In the genomic region with DNA sequence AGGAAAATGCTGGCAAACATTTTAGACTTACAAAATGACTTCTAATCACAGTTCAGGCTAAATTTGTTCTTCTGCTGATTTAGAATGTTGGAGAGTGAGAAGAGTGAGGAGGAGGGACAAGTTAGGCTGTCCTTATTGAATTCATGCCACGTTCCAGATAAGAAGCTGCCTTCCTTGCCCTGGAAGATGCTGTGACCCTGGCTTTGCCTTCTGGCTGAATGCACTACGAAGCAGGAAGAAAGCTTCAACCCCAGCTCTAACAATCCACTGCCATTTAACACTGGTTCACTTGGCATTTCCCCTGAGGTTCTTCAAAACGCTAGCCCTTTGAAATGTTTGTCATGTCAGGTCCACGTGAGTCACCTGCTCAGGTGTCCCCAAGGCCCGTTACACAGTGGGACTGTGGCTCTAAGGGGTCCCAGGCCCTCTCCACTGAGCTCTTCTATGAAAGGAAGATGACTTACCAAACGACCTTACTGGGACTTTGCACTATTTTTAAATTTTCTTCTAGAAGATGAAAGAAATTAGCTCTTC, we compare ENCODE assay signal across 17 cellular contexts. TPM values are rescaled to one million over a fixed set of nuclear protein-coding genes. Genes with fewer than 3 reads are reported as not detected.
DNase-seq lines count a peak whose midpoint lies in the region; ATAC-seq lines count a peak whose summit lies in the region.
"Had no signal": no experiment of that assay in that cellular context is flagged by ENCODE, and none has a peak within 500 bp of the region (broad histone marks: within the 10 kb centered on the region; RNA-seq: fewer than 3 reads in every experiment).

No MANE protein-coding gene starts in this region.

- peak; percentile 46 for DNase-seq in activated CD8-positive, alpha-beta memory T cell treated with anti-CD3 and anti-CD28 coated beads, Interleukin-2, amount 50 U/mL, for 4 hours
- DNase-seq in activated CD8-positive, alpha-beta memory T cell treated with anti-CD3 and anti-CD28 coated beads for 24 hours, result no peak
- DNase-seq in T-helper 17 cell (no peak), NCI-H82 (lab: John Stamatoyannopoulos, UW) (no peak), EL (no peak)
- DNase-seq in stimulated activated CD4-positive, alpha-beta T cell treated with anti-CD3 and anti-CD28 coated beads, Interleukin-4, amount 100 ng/mL, for 4 hours, result peak; percentile 11 to 45
- DNase-seq: activated gamma-delta T cell, brain microvascular endothelial cell, DMS79, KG1, lower lobe of right lung, NCI-H1048, NCI-H2029 treated with DMSO at 0.1 percent for 48 hours, NCI-H446 treated with DMSO at 0.1 percent for 48 hours had no signal

- peak overlapping the region; percentile 100 for H3K27ac Mint-ChIP-seq in T-helper 17 cell
- H3K27ac Mint-ChIP-seq in activated naive CD4-positive, alpha-beta T cell treated with anti-CD3 and anti-CD28 coated beads, Interleukin-2, amount 50 U/mL, for 24 hours, result peak overlapping the region; percentile 97

- peaks cover 2% of the 10 kb centered on the region for H3K36me3 Mint-ChIP-seq in T-helper 17 cell (ENCODE audit: low read depth)
- H3K36me3 Mint-ChIP-seq in activated naive CD4-positive, alpha-beta T cell treated with anti-CD3 and anti-CD28 coated beads, Interleukin-2, amount 50 U/mL, for 24 hours, result peaks cover 18% of the 10 kb centered on the region

- peaks cover 64% of the 10 kb centered on the region for H3K4me1 Mint-ChIP-seq in T-helper 17 cell
- H3K4me1 Mint-ChIP-seq in activated naive CD4-positive, alpha-beta T cell treated with anti-CD3 and anti-CD28 coated beads, Interleukin-2, amount 50 U/mL, for 24 hours, result peaks cover 97% of the 10 kb centered on the region

- H3K4me3 Mint-ChIP-seq in T-helper 17 cell, result peak overlapping the region; percentile 62
- peak overlapping the region; percentile 63 for H3K4me3 Mint-ChIP-seq in activated naive CD4-positive, alpha-beta T cell treated with anti-CD3 and anti-CD28 coated beads, Interleukin-2, amount 50 U/mL, for 24 hours

- H3K27me3 Mint-ChIP-seq in T-helper 17 cell, result no peaks in the 10 kb centered on the region
- H3K27me3 Mint-ChIP-seq in activated naive CD4-positive, alpha-beta T cell treated with anti-CD3 and anti-CD28 coated beads, Interleukin-2, amount 50 U/mL, for 24 hours, result no peaks in the 10 kb centered on the region

- ATAC-seq in T-helper 17 cell (no peak), HG02623 (IDR thresholded peaks at IDR 0.05; ENCODE audit: unreplicated experiment) (no peak)
- ATAC-seq: lower lobe of right lung had no signal

- no peaks in the 10 kb centered on the region for H3K9me3 Mint-ChIP-seq in activated naive CD4-positive, alpha-beta T cell treated with anti-CD3 and anti-CD28 coated beads, Interleukin-2, amount 50 U/mL, for 24 hours

- no peaks in the 10 kb centered on the region for H3K9me3 ChIP-seq in T-helper 17 cell (ENCODE audit: control insufficient read depth, low read length, poor library complexity, severe bottlenecking)
- H3K9me3 ChIP-seq: lower lobe of right lung, vagina had no signal

RNA-seq across cellular contexts. Expression of gene LRRC8C, which starts 30.0 kb away (rescaled TPM):
- total RNA-seq in T-helper 17 cell, result 10 to 100 TPM; 46.0 to 52.4 TPM

Comparison
In these comparisons a context has a peak if more than half of its experiments do, and no peak if none do; other contexts are left out.
1. DNase-seq: peak in activated CD8-positive, alpha-beta memory T cell treated with anti-CD3 and anti-CD28 coated beads, Interleukin-2, amount 50 U/mL, for 4 hours (single experiment) and stimulated activated CD4-positive, alpha-beta T cell treated with anti-CD3 and anti-CD28 coated beads, Interleukin-4, amount 100 ng/mL, for 4 hours (2 of 2); none in activated CD8-positive, alpha-beta memory T cell treated with anti-CD3 and anti-CD28 coated beads for 24 hours (single experiment), T-helper 17 cell (0 of 3), NCI-H82 (single experiment) and EL (single experiment).